ENCODE assay signal across 8 cellular contexts in genomic region chr1:27602510-27603319, GRCh38. TPM values are rescaled to one million over a fixed set of nuclear protein-coding genes. Genes with fewer than 3 reads are reported as not detected.
A peak's percentile ranks its signal among the peaks of the same experiment; 100 is the strongest.
DNase-seq lines count a peak whose midpoint lies in the region; ATAC-seq and TF ChIP-seq lines count a peak whose summit lies in the region.

No MANE protein-coding gene starts in this region.

- peaks cover 0 to 21% (median 10%) of the 10 kb centered on the region in 4 donors for H3K4me1 ChIP-seq in right lobe of liver
- peaks cover 51% of the 10 kb centered on the region for H3K4me1 ChIP-seq in thymus (ENCODE audit: control insufficient read depth, insufficient read depth, low read length)

- H3K4me3 Mint-ChIP-seq in T-cell: peak overlapping the region; percentile 78 to 91 (median 80)
- peak overlapping the region; percentile 88 for H3K4me3 Mint-ChIP-seq in dendritic cell treated with granulocyte-macrophage colony-stimulating factor and Interleukin-4, amounts not matched to agents 40 ng/mL and 50 ng/mL, for 4 days

- no peak for TF ChIP-seq POLR2A in right lobe of liver (IDR thresholded peaks at IDR 0.05)

- POLR2A ChIA-PET in T-cell (lab: Charles Lee): interaction anchor here in 1 of 2 donors (0.6 kb wide), 1 partner anchor 59 kb away, joined by 3 read pairs; no protein-coding TSS in a partner anchor

- H3K9me3 ChIP-seq in right lobe of liver (no peaks in the 10 kb centered on the region), thymus (ENCODE audit: control insufficient read depth) (peaks cover 2% of the 10 kb centered on the region)

- H3K4me3 ChIP-seq in right lobe of liver: peak overlapping the region; percentile 87 to 95 (median 94)
- peak overlapping the region; percentile 72 for H3K4me3 ChIP-seq in thymus (ENCODE audit: low read length)

- no peaks in the 10 kb centered on the region for H3K27me3 ChIP-seq in right lobe of liver
- H3K27me3 ChIP-seq in thymus (ENCODE audit: control insufficient read depth, insufficient read depth): no peaks in the 10 kb centered on the region

- peaks cover 46 to 59% (median 51%) of the 10 kb centered on the region in 3 donors for H3K4me1 Mint-ChIP-seq in T-cell
- peaks cover 35% of the 10 kb centered on the region for H3K4me1 Mint-ChIP-seq in dendritic cell treated with granulocyte-macrophage colony-stimulating factor and Interleukin-4, amounts not matched to agents 40 ng/mL and 50 ng/mL, for 4 days (ENCODE audit: low read depth)

- 0% methylated on average over 28 of the region's 55 CpGs for WGBS in right lobe of liver (ENCODE audit: insufficient coverage, low coverage, low lambda C conversion rate, missing lambda C conversion rate)
- WGBS in thymus: under 1% methylated on average over 51 of the region's 55 CpGs

- H3K9me3 Mint-ChIP-seq in T-cell: no peaks in the 10 kb centered on the region
- H3K9me3 Mint-ChIP-seq in dendritic cell treated with granulocyte-macrophage colony-stimulating factor and Interleukin-4, amounts not matched to agents 40 ng/mL and 50 ng/mL, for 4 days: no peaks in the 10 kb centered on the region

- H3K27ac ChIP-seq in right lobe of liver (peak overlapping the region; percentile 67 to 86 (median 79)), thymus (ENCODE audit: low read depth) (peak overlapping the region; percentile 98)

- intact Hi-C loops in dendritic cell treated with granulocyte-macrophage colony-stimulating factor and Interleukin-4, amounts not matched to agents 40 ng/mL and 50 ng/mL, for 4 days (cut with micrococcal nuclease): no loop called here
- intact Hi-C loops in right lobe of liver (cut with DNase I): loop anchor here (5.0 kb wide), 2 partner anchors 50 to 200 kb away; no protein-coding TSS in a partner anchor

- ATAC-seq in T-cell (replicated peaks in 1 of 4) (peak in 1 of 4 experiments; percentile 11), right lobe of liver (peak; percentile 21 to 53 (median 42)), HG02763 (IDR thresholded peaks at IDR 0.05; ENCODE audit: unreplicated experiment) (no peak)

- H3K27me3 Mint-ChIP-seq in T-cell: no peaks in the 10 kb centered on the region
- H3K27me3 Mint-ChIP-seq in dendritic cell treated with granulocyte-macrophage colony-stimulating factor and Interleukin-4, amounts not matched to agents 40 ng/mL and 50 ng/mL, for 4 days: peaks cover 14% of the 10 kb centered on the region

- no peak for TF ChIP-seq CTCF in right lobe of liver (IDR thresholded peaks at IDR 0.05)

- H3K36me3 Mint-ChIP-seq in T-cell: no peaks in the 10 kb centered on the region
- H3K36me3 Mint-ChIP-seq in dendritic cell treated with granulocyte-macrophage colony-stimulating factor and Interleukin-4, amounts not matched to agents 40 ng/mL and 50 ng/mL, for 4 days (ENCODE audit: low read depth): peaks cover 10% of the 10 kb centered on the region

- H3K36me3 ChIP-seq in right lobe of liver (no peaks in the 10 kb centered on the region), thymus (ENCODE audit: control insufficient read depth, insufficient read depth) (no peaks in the 10 kb centered on the region)

- CTCF ChIA-PET in T-cell (lab: Charles Lee): interaction anchor here (0.6 to 0.7 kb wide), 4 partner anchors 157 to 201 kb away, joined by 3 to 4 read pairs (median 3); no protein-coding TSS in a partner anchor

- peak; percentile 43 to 44 for DNase-seq in stimulated activated CD4-positive, alpha-beta T cell treated with anti-CD3 and anti-CD28 coated beads, Interleukin-2, amount 100 ng/mL, for 24 hours
- no peak for DNase-seq in stimulated activated CD4-positive, alpha-beta T cell treated with anti-CD3 and anti-CD28 coated beads, Interleukin-12 subunit alpha, Interleukin-12 subunit beta, amount 100 ng/mL, for 4 hours
- peak in 24 of 34 experiments; percentile 14 to 56 (median 42) for DNase-seq in T-cell
- peak; percentile 74 to 77 (median 74) for DNase-seq in right lobe of liver
- no peak for DNase-seq in KG1 (lab: John Stamatoyannopoulos, UW)

- peak overlapping the region; percentile 69 to 75 for H3K27ac Mint-ChIP-seq in T-cell
- peak overlapping the region; percentile 81 for H3K27ac Mint-ChIP-seq in dendritic cell treated with granulocyte-macrophage colony-stimulating factor and Interleukin-4, amounts not matched to agents 40 ng/mL and 50 ng/mL, for 4 days

RNA-seq across cellular contexts. Expression of gene AHDC1, which starts 1.2 kb away (rescaled TPM):
- total RNA-seq in T-cell: 10 to 100 TPM; 21.9 to 26.4 (median 23.1) TPM
- 10 to 100 TPM in 3 of 6 experiments, 1 to 10 TPM in 3; 5.5 to 21.3 (median 10.9) TPM for total RNA-seq in right lobe of liver
- 22.6 TPM for polyA plus RNA-seq in thymus

RNA-seq across cellular contexts. Expression of gene FGR, which starts 32.3 kb away (rescaled TPM):
- total RNA-seq in T-cell (10 to 100 TPM in 2 of 5 donors, 1 to 10 TPM in 3; 3.2 to 37.3 (median 5.7) TPM), right lobe of liver (1 to 10 TPM; 2.5 to 10.0 (median 6.3) TPM)
- polyA plus RNA-seq in thymus: 38.7 TPM

Comparison
In these comparisons a context has a peak if more than half of its experiments do, and no peak if none do; other contexts are left out.
1. DNase-seq: peak in stimulated activated CD4-positive, alpha-beta T cell treated with anti-CD3 and anti-CD28 coated beads, Interleukin-2, amount 100 ng/mL, for 24 hours (2 of 2), T-cell (24 of 34) and right lobe of liver (3 of 3); none in stimulated activated CD4-positive, alpha-beta T cell treated with anti-CD3 and anti-CD28 coated beads, Interleukin-12 subunit alpha, Interleukin-12 subunit beta, amount 100 ng/mL, for 4 hours (single experiment) and KG1 (single experiment).